ENCODE assay signal across 24 cellular contexts in the genomic region with DNA sequence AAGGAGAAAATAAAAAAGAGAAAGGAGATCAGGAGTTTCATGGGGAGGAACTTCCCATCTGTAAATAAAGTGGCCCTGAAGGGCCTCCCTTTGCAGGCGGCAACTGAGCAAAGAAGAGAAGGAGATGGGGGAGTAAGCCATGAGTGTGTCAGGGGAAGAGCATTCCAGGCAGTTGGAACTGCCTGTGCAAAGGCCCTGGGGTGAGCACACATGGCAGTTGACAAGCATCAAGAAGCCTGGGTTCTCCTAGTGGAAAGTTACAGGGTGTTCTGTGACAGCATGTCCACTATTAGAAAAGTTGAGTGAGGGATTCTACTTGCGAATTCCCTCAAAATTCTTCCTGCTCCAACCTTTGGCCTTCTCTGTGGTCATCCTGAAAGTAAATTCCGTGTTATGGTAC. TPM values are rescaled to one million over a fixed set of nuclear protein-coding genes. Genes with fewer than 3 reads are reported as not detected.
A peak's percentile ranks its signal among the peaks of the same experiment; 100 is the strongest.
DNase-seq lines count a peak whose midpoint lies in the region; ATAC-seq, FAIRE-seq and TF ChIP-seq lines count a peak whose summit lies in the region.
"Had no signal": no experiment of that assay in that cellular context is flagged by ENCODE, and none has a peak within 500 bp of the region (broad histone marks: within the 10 kb centered on the region; RNA-seq: fewer than 3 reads in every experiment).

No MANE protein-coding gene starts in this region.

- intact Hi-C loops in heart right ventricle (cut with DNase I) (no loop called here), left cardiac atrium (cut with DNase I) (no loop called here), kidney (cut with DNase I) (no loop called here), sigmoid colon (cut with DNase I) (no loop called here)

- TF ChIP-seq EP300 in sigmoid colon (IDR thresholded peaks at IDR 0.05) (no peak), upper lobe of left lung (IDR thresholded peaks at IDR 0.05) (no peak)

- H3K9me3 ChIP-seq in heart right ventricle (no peaks in the 10 kb centered on the region), kidney (ENCODE audit: control insufficient read depth in 1 of 2, low read length in 2 of 2) (no peaks in the 10 kb centered on the region), sigmoid colon (no peaks in the 10 kb centered on the region), upper lobe of left lung (no peaks in the 10 kb centered on the region)
- H3K9me3 ChIP-seq: body of pancreas had no signal

- no peak overlapping the region for H3K9ac ChIP-seq in kidney (ENCODE audit: low read length in 2 of 2)

- H3K27me3 ChIP-seq in heart right ventricle (no peaks in the 10 kb centered on the region), sigmoid colon (no peaks in the 10 kb centered on the region), upper lobe of left lung (no peaks in the 10 kb centered on the region)
- H3K27me3 ChIP-seq: body of pancreas had no signal

- no peak for ATAC-seq in heart right ventricle
- ATAC-seq in left cardiac atrium: no peak
- ATAC-seq in upper lobe of left lung (ENCODE audit: low FRiP score in 2 of 2): no peak
- ATAC-seq in HG02981 (IDR thresholded peaks at IDR 0.05; ENCODE audit: unreplicated experiment): no peak
- ATAC-seq: body of pancreas had no signal

- H3K27ac ChIP-seq in heart right ventricle: peak overlapping the region in 8 of 10 donors; percentile 62 to 92 (median 87)
- H3K27ac ChIP-seq in kidney (ENCODE audit: low read depth in 2 of 2, low read length in 2 of 2): peak overlapping the region; percentile 59 to 63
- H3K27ac ChIP-seq in sigmoid colon: peak overlapping the region; percentile 87 to 93 (median 92)
- peak overlapping the region; percentile 29 to 88 (median 81) for H3K27ac ChIP-seq in upper lobe of left lung

- 91 to 97% methylated on average over 3 of the region's 3 CpGs for WGBS in heart right ventricle, 2 donors
- WGBS in sigmoid colon, 2 donors: 87 to 93% methylated on average over 3 of the region's 3 CpGs
- WGBS in upper lobe of left lung, 2 donors: 91% methylated on average over 3 of the region's 3 CpGs

- peaks cover 0 to 7% (median 0%) of the 10 kb centered on the region in 9 donors for H3K36me3 ChIP-seq in heart right ventricle
- no peaks in the 10 kb centered on the region for H3K36me3 ChIP-seq in kidney (ENCODE audit: control insufficient read depth in 1 of 2, insufficient read depth in 2 of 2, low read length in 2 of 2)
- peaks cover 0 to 4% (median 0%) of the 10 kb centered on the region in 4 donors for H3K36me3 ChIP-seq in sigmoid colon
- peaks cover 0 to 19% (median 0%) of the 10 kb centered on the region in 4 donors for H3K36me3 ChIP-seq in upper lobe of left lung

- no peak for DNase-seq in heart right ventricle
- DNase-seq in left cardiac atrium: no peak
- no peak for DNase-seq in kidney
- DNase-seq in sigmoid colon: no peak
- no peak for DNase-seq in upper lobe of left lung
- DNase-seq in SHP77 (lab: John Stamatoyannopoulos, UW): no peak
- DNase-seq in glomerular visceral epithelial cell (ENCODE audit: extremely low spot score): no peak
- DNase-seq: activated CD4-positive, alpha-beta memory T cell treated with anti-CD3 and anti-CD28 coated beads for 36 hours; activated CD4-positive, CD25-positive, alpha-beta regulatory T cell; activated gamma-delta T cell treated with Interleukin-2 at 50 U/mL for 16 hours; body of pancreas; DMS79; effector CD8-positive, alpha-beta T cell; foreskin melanocyte; GF-D8; IMR-90; naive B cell; NCI-H1105 treated with DMSO at 0.1 percent for 48 hours; NCI-H2081; NCI-H446; occipital lobe had no signal

- no peak for TF ChIP-seq CTCF in heart right ventricle (IDR thresholded peaks at IDR 0.05)
- no peak for TF ChIP-seq CTCF in kidney (IDR thresholded peaks at IDR 0.05; ENCODE audit: borderline replicate concordance, extremely low read depth, insufficient read depth)
- no peak for TF ChIP-seq CTCF in sigmoid colon (IDR thresholded peaks at IDR 0.05)
- no peak for TF ChIP-seq CTCF in upper lobe of left lung (IDR thresholded peaks at IDR 0.05)

- TF ChIP-seq POLR2A in sigmoid colon (IDR thresholded peaks at IDR 0.05) (no peak), upper lobe of left lung (IDR thresholded peaks at IDR 0.05) (no peak)

- no peak for FAIRE-seq in kidney (lab: Jason Lieb, UNC)
- FAIRE-seq: A204.1, islet of Langerhans had no signal

- H3K4me3 ChIP-seq in heart right ventricle (no peak overlapping the region), kidney (ENCODE audit: low read length in 2 of 2) (no peak overlapping the region), sigmoid colon (no peak overlapping the region), upper lobe of left lung (no peak overlapping the region)
- H3K4me3 ChIP-seq: body of pancreas had no signal

- peaks cover 20 to 93% (median 73%) of the 10 kb centered on the region in 9 donors for H3K4me1 ChIP-seq in heart right ventricle
- peaks cover 25 to 30% of the 10 kb centered on the region in 2 donors for H3K4me1 ChIP-seq in kidney (ENCODE audit: control insufficient read depth in 1 of 2, insufficient read depth in 1 of 2, low read depth in 1 of 2, low read length in 2 of 2)
- H3K4me1 ChIP-seq in sigmoid colon: peaks cover 0 to 100% (median 99%) of the 10 kb centered on the region in 4 donors
- H3K4me1 ChIP-seq in upper lobe of left lung: peaks cover 30 to 64% (median 45%) of the 10 kb centered on the region in 4 donors

RNA-seq across cellular contexts. Expression of a gene that starts 30.9 kb away (rescaled TPM):
- total RNA-seq in heart right ventricle (10 to 100 TPM in 5 of 10 donors, 1 to 10 TPM in 5; 5.0 to 16.5 (median 9.4) TPM), left cardiac atrium (10 to 100 TPM; 11.0 to 17.3 TPM), kidney (65.4 TPM), sigmoid colon (10 to 100 TPM; 55.4 to 76.4 (median 67.4) TPM), upper lobe of left lung (10 to 100 TPM; 19.9 to 69.5 (median 63.0) TPM)
- polyA plus RNA-seq in heart right ventricle (10 to 100 TPM; 15.4 to 18.2 TPM), kidney (ENCODE audit: insufficient read depth, low read depth, low replicate concordance) (28.2 TPM), sigmoid colon (100 to 1,000 TPM in 1 of 3 donors, 10 to 100 TPM in 2; 43.0 to 100 (median 70.9) TPM)
- total RNA-seq: IMR-90 had no signal
